13 cellular contexts compared by ENCODE assay signal in the genomic region with DNA sequence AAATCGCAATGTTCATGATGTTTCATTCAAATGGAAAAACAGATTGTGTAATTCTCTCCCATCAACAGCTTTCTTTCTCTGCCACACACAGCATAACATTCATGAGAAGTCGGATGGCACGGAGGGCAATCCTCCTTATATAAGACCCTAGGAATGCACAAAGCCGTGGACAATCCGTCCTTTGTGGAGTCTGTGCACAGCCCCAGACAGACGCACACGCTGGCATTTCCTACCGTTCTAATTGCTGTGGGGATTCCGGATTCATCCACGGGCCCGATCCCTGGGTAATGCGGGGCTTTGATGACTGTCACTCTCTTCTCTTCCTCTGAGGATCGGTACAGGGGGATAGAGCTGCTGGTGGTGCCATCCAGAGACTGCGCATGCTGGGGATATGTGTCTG.
DNase-seq lines count a peak whose midpoint lies in the region; ATAC-seq and TF ChIP-seq lines count a peak whose summit lies in the region.
"Had no signal": no experiment of that assay in that cellular context is flagged by ENCODE, and none has a peak within 500 bp of the region (broad histone marks: within the 10 kb centered on the region; RNA-seq: fewer than 3 reads in every experiment).

No MANE protein-coding gene starts in this region.

- no peak overlapping the region for H3K27ac Mint-ChIP-seq in activated T-helper 17 cell treated with anti-CD3 and anti-CD28 coated beads, Interleukin-2, amount 50 U/mL, for 72 hours

- H3K27me3 Mint-ChIP-seq in activated T-helper 17 cell treated with anti-CD3 and anti-CD28 coated beads, Interleukin-2, amount 50 U/mL, for 72 hours, result peaks cover 8% of the 10 kb centered on the region

- H2AFZ ChIP-seq in ACC112 (ENCODE audit: low read length, unreplicated experiment), result peak overlapping the region; percentile 95
- peak overlapping the region; percentile 72 for H2AFZ ChIP-seq in mammary epithelial cell (ENCODE audit: low read depth, low read length)

- no peak overlapping the region for H3K9ac ChIP-seq in mammary epithelial cell (ENCODE audit: insufficient read depth, low read length)

- H3K4me3 ChIP-seq in ACC112 (ENCODE audit: low read depth, low read length), result peak overlapping the region; percentile 68
- H3K4me3 ChIP-seq in mammary epithelial cell (replicated peaks in 1 of 3; ENCODE audit: insufficient read depth in 1 of 3, low read depth in 2 of 3, low read length in 3 of 3), result no peak overlapping the region
- H3K4me3 ChIP-seq in right atrium auricular region, result peak overlapping the region in 1 of 2 donors; percentile 41
- H3K4me3 ChIP-seq: SJCRH30 had no signal

- H3K9me3 ChIP-seq in mammary epithelial cell (replicated peaks; ENCODE audit: insufficient read depth, low read length) (no peaks in the 10 kb centered on the region), right atrium auricular region (no peaks in the 10 kb centered on the region)
- H3K9me3 ChIP-seq: SJCRH30 had no signal

- H3K4me3 Mint-ChIP-seq in activated T-helper 17 cell treated with anti-CD3 and anti-CD28 coated beads, Interleukin-2, amount 50 U/mL, for 72 hours, result no peak overlapping the region

- no peaks in the 10 kb centered on the region for H3K36me3 Mint-ChIP-seq in activated T-helper 17 cell treated with anti-CD3 and anti-CD28 coated beads, Interleukin-2, amount 50 U/mL, for 72 hours (ENCODE audit: low read depth)

- no peak for TF ChIP-seq CTCF in mammary epithelial cell (conservative IDR thresholded peaks at IDR 0.05 in 1 of 2, IDR thresholded peaks at IDR 0.05 in 1 of 2; ENCODE audit: extremely low read depth in 1 of 2, insufficient read depth in 1 of 2, low read depth in 1 of 2, low read length in 2 of 2)
- TF ChIP-seq CTCF in right atrium auricular region (IDR thresholded peaks at IDR 0.05), result no peak

- H3K4me1 ChIP-seq in ACC112 (ENCODE audit: control insufficient read depth, insufficient read depth, low read length, unreplicated experiment), result peaks cover 21% of the 10 kb centered on the region
- H3K4me1 ChIP-seq in mammary epithelial cell (ENCODE audit: insufficient read depth, low read length), result no peaks in the 10 kb centered on the region
- H3K4me1 ChIP-seq in right atrium auricular region, result peaks cover 0 to 43% of the 10 kb centered on the region in 2 donors
- H3K4me1 ChIP-seq: SJCRH30 had no signal

- WGBS in mammary epithelial cell (ENCODE audit: low coverage, missing lambda C conversion rate), result 24% methylated on average over 13 of the region's 14 CpGs

- no TSS peak for BruUV-seq in mammary epithelial cell (replicated peaks; lab: Mats Ljungman, UMichigan)

- dilution Hi-C loops in mammary epithelial cell (cut with HindIII; ENCODE audit: low sequenced_read_pairs), result no loop called here

- no peaks in the 10 kb centered on the region for H3K4me1 Mint-ChIP-seq in activated T-helper 17 cell treated with anti-CD3 and anti-CD28 coated beads, Interleukin-2, amount 50 U/mL, for 72 hours

- no peak for ATAC-seq in activated T-helper 17 cell treated with anti-CD3 and anti-CD28 coated beads, Interleukin-2, amount 50 U/mL, for 72 hours (replicated peaks)
- ATAC-seq in HG03460 (IDR thresholded peaks at IDR 0.05; ENCODE audit: unreplicated experiment), result no peak

- H3K27me3 ChIP-seq in ACC112 (ENCODE audit: insufficient read depth, low read length), result no peaks in the 10 kb centered on the region
- no peaks in the 10 kb centered on the region for H3K27me3 ChIP-seq in mammary epithelial cell (ENCODE audit: insufficient read depth, low read length)
- H3K27me3 ChIP-seq in right atrium auricular region, result no peaks in the 10 kb centered on the region
- H3K27me3 ChIP-seq: SJCRH30 had no signal

- H3K27ac ChIP-seq in ACC112 (ENCODE audit: low read depth, low read length) (peak overlapping the region; percentile 42; the same call in 1 of the 2 replicates), mammary epithelial cell (ENCODE audit: insufficient read depth, low read depth, low read length) (no peak overlapping the region), right atrium auricular region (peak overlapping the region; percentile 56 to 71)
- H3K27ac ChIP-seq: SJCRH30, WERI-Rb-1 had no signal

- CTCF ChIA-PET in mammary epithelial cell (lab: Charles Lee; ENCODE audit: low non-redundant PET), result interaction anchor here (0.7 kb wide), 1 partner anchor 351 kb away, joined by 5 read pairs; no protein-coding TSS in a partner anchor

- H3K4me2 ChIP-seq in mammary epithelial cell (ENCODE audit: insufficient read depth, low read depth, low read length), result peak overlapping the region; percentile 59

- DNase-seq in mammary epithelial cell, result no peak
- DNase-seq in right atrium auricular region (ENCODE audit: low spot score), result no peak
- DNase-seq in putamen (ENCODE audit: low spot score), result peak; percentile 42
- DNase-seq in HUDEP-2 (lab: John Stamatoyannopoulos, UW; ENCODE audit: unreplicated experiment in 76 of 76), result no peak
- DNase-seq in AG08395 (ENCODE audit: low spot score), result no peak
- DNase-seq: Karpas-422, NCI-H1694 treated with DMSO at 0.1 percent for 48 hours, NCI-H774, SJCRH30, WERI-Rb-1 had no signal

- in situ Hi-C loops in mammary epithelial cell (cut with MboI; ENCODE audit: low sequenced_read_pairs in 2 of 2), result no loop called here

- no peaks in the 10 kb centered on the region for H4K20me1 ChIP-seq in mammary epithelial cell (ENCODE audit: insufficient read depth, low read length)

- intact Hi-C loops in mammary epithelial cell (cut with micrococcal nuclease), result no loop called here

- H3K36me3 ChIP-seq in ACC112 (ENCODE audit: insufficient read depth, low read length) (no peaks in the 10 kb centered on the region), mammary epithelial cell (ENCODE audit: insufficient read depth, low read length) (no peaks in the 10 kb centered on the region), right atrium auricular region (peaks cover 40% of the 10 kb centered on the region)
- H3K36me3 ChIP-seq: SJCRH30, WERI-Rb-1 had no signal

- H3K79me2 ChIP-seq in ACC112 (ENCODE audit: control insufficient read depth, insufficient read depth, low read length, unreplicated experiment) (no peaks in the 10 kb centered on the region), mammary epithelial cell (ENCODE audit: insufficient read depth, low read length) (no peaks in the 10 kb centered on the region)

- no peaks in the 10 kb centered on the region for H3K9me3 Mint-ChIP-seq in activated T-helper 17 cell treated with anti-CD3 and anti-CD28 coated beads, Interleukin-2, amount 50 U/mL, for 72 hours
